8 cellular contexts compared by ENCODE assay signal in the genomic region with DNA sequence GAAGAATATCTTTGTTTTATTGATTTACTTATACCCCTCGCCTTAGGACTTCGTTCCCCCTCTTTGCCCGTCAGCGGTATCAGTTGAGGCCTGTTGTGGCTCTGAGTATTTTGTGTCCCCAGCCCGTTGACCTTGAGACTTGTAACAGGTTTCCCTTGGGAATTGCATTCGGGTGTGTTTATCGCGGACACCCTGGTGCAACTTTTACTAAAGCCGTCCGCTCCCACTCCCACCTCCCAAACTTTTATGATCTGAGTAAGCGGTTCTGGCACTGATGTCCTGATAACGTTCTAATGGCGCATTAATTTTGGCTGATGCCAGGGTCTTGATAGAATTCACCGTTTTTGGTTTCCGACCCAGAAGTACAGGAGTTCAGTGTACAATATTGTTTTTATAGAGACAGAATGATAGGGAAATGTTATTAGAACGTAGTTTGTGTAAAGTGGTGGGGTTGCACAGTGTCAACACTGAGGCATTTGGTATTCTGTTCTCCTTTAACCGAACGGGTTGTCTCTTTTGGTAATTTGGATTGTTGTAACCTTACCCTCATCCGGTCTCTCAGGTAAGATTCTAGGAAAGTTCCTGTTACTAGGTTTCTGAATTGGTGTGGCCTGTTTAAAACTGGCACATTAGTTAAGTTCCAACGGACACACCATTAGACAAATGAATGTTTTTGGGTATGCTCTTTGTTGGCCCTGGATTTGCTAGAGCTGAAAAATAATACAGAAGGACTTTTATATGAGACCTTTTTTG. TPM values are rescaled to one million over a fixed set of nuclear protein-coding genes. Genes with fewer than 3 reads are reported as not detected.
DNase-seq lines count a peak whose midpoint lies in the region; ATAC-seq and TF ChIP-seq lines count a peak whose summit lies in the region.

No MANE protein-coding gene starts in this region.

- peaks cover 48% of the 10 kb centered on the region for H3K4me1 Mint-ChIP-seq in activated naive CD4-positive, alpha-beta T cell treated with anti-CD3 and anti-CD28 coated beads, Interleukin-2, amount 50 U/mL, for 24 hours

- H3K4me1 ChIP-seq in SJSA1 (replicated peaks) (peaks cover 29% of the 10 kb centered on the region), endocrine pancreas (ENCODE audit: control insufficient read depth, insufficient read depth, low read length) (no peaks in the 10 kb centered on the region), mucosa of descending colon (ENCODE audit: low read depth) (peaks cover 15% of the 10 kb centered on the region)

- no peak for TF ChIP-seq CTCF in mucosa of descending colon (IDR thresholded peaks at IDR 0.05)

- H3K4me3 ChIP-seq in SJSA1 (peak overlapping the region; percentile 89), endocrine pancreas (ENCODE audit: control insufficient read depth, insufficient read depth, low read length) (peak overlapping the region; percentile 97), mucosa of descending colon (peak overlapping the region; percentile 90)

- peak overlapping the region; percentile 99 for H3K4me3 Mint-ChIP-seq in activated naive CD4-positive, alpha-beta T cell treated with anti-CD3 and anti-CD28 coated beads, Interleukin-2, amount 50 U/mL, for 24 hours

- H3K36me3 ChIP-seq in SJSA1 = peaks cover 53% of the 10 kb centered on the region
- no peaks in the 10 kb centered on the region for H3K36me3 ChIP-seq in endocrine pancreas (ENCODE audit: control insufficient read depth, insufficient read depth, low read length)
- H3K36me3 ChIP-seq in mucosa of descending colon (ENCODE audit: low read depth) = no peaks in the 10 kb centered on the region

- H3K36me3 Mint-ChIP-seq in activated naive CD4-positive, alpha-beta T cell treated with anti-CD3 and anti-CD28 coated beads, Interleukin-2, amount 50 U/mL, for 24 hours = peaks cover 10% of the 10 kb centered on the region

- ATAC-seq in mucosa of descending colon (peak; percentile 37), GM18870 (IDR thresholded peaks at IDR 0.05; ENCODE audit: unreplicated experiment) (no peak), HG03469 (IDR thresholded peaks at IDR 0.05; ENCODE audit: unreplicated experiment) (no peak)

- peak overlapping the region; percentile 96 for H3K9ac ChIP-seq in endocrine pancreas (ENCODE audit: control insufficient read depth, insufficient read depth, low read length)

- no peaks in the 10 kb centered on the region for H3K9me3 Mint-ChIP-seq in activated naive CD4-positive, alpha-beta T cell treated with anti-CD3 and anti-CD28 coated beads, Interleukin-2, amount 50 U/mL, for 24 hours

- no peaks in the 10 kb centered on the region for H3K27me3 Mint-ChIP-seq in activated naive CD4-positive, alpha-beta T cell treated with anti-CD3 and anti-CD28 coated beads, Interleukin-2, amount 50 U/mL, for 24 hours

- H3K9me3 ChIP-seq in SJSA1 (replicated peaks) (no peaks in the 10 kb centered on the region), endocrine pancreas (ENCODE audit: control insufficient read depth, low read length) (no peaks in the 10 kb centered on the region), mucosa of descending colon (no peaks in the 10 kb centered on the region)

- H3K27me3 ChIP-seq in SJSA1 (replicated peaks) (no peaks in the 10 kb centered on the region), endocrine pancreas (ENCODE audit: control insufficient read depth, insufficient read depth, low read length) (no peaks in the 10 kb centered on the region)

- peak overlapping the region; percentile 90 for H3K27ac ChIP-seq in SJSA1

- no peak for DNase-seq in activated naive CD4-positive, alpha-beta T cell (lab: John Stamatoyannopoulos, UW)
- DNase-seq in SJSA1 (ENCODE audit: low read depth in 1 of 2, low spot score in 2 of 2) (no peak), mucosa of descending colon (peak in 1 of 3 donors; percentile 50), NCI-H146 (lab: John Stamatoyannopoulos, UW) (no peak)

- H3K27ac Mint-ChIP-seq in activated naive CD4-positive, alpha-beta T cell treated with anti-CD3 and anti-CD28 coated beads, Interleukin-2, amount 50 U/mL, for 24 hours = peak overlapping the region; percentile 98

- intact Hi-C loops in mucosa of descending colon (cut with DNase I, micrococcal nuclease) = no loop called here

RNA-seq across cellular contexts. Expression of gene OIP5, which starts 47.8 kb away (rescaled TPM):
- total RNA-seq in SJSA1 (2014; rRNA removed; shearing (Covaris generic)) = 31.1 and 43.4 TPM in 2 replicates
- 1 to 10 TPM; 1.5 to 7.1 (median 1.5) TPM for total RNA-seq in mucosa of descending colon

RNA-seq across cellular contexts. Expression of gene NUSAP1, which starts 48.1 kb away (rescaled TPM):
- 175 and 251 TPM in 2 replicates for total RNA-seq in SJSA1 (2014; rRNA removed; shearing (Covaris generic))
- 10 to 100 TPM in 1 of 3 donors, 1 to 10 TPM in 2; 3.8 to 31.5 (median 8.3) TPM for total RNA-seq in mucosa of descending colon

RNA-seq across cellular contexts. Expression of gene CHP1, which starts 53.5 kb away (rescaled TPM):
- total RNA-seq in SJSA1 (2014; rRNA removed; shearing (Covaris generic)) = 46.1 and 71.8 TPM in 2 replicates
- 100 to 1,000 TPM; 233 to 461 (median 354) TPM for total RNA-seq in mucosa of descending colon

RNA-seq across cellular contexts. Expression of gene EXD1, which starts 54.0 kb away (rescaled TPM):
- not detected in 2 replicates for total RNA-seq in SJSA1 (2014; rRNA removed; shearing (Covaris generic))
- total RNA-seq in mucosa of descending colon = not detected
